Comparison of ENCODE assay signal across 8 cellular contexts in genomic region chr1:150234647-150235435, GRCh38. TPM values are rescaled to one million over a fixed set of nuclear protein-coding genes. Genes with fewer than 3 reads are reported as not detected.
A peak's percentile ranks its signal among the peaks of the same experiment; 100 is the strongest.
DNase-seq lines count a peak whose midpoint lies in the region; ATAC-seq and TF ChIP-seq lines count a peak whose summit lies in the region.

No MANE protein-coding gene starts in this region.

- peaks cover 19% of the 10 kb centered on the region for H3K4me1 Mint-ChIP-seq in osteocyte (ENCODE audit: unreplicated experiment)

- H3K36me3 ChIP-seq in SJSA1: peaks cover 31% of the 10 kb centered on the region
- no peaks in the 10 kb centered on the region for H3K36me3 ChIP-seq in thymus (ENCODE audit: control insufficient read depth, insufficient read depth)

- DNase-seq in DMS 273 treated with DMSO at 0.1 percent for 48 hours (lab: John Stamatoyannopoulos, UW) (peak; percentile 51), HuH-7.5 (ENCODE audit: low spot score) (peak; percentile 61), SJSA1 (ENCODE audit: low read depth in 1 of 2, low spot score in 2 of 2) (peak; percentile 81 to 82), glomerular visceral epithelial cell (ENCODE audit: extremely low spot score) (peak; percentile 83), osteocyte (ENCODE audit: extremely low spot score, unreplicated experiment) (peak; percentile 91)
- peak; percentile 91 for DNase-seq in activated naive CD4-positive, alpha-beta T cell treated with Interleukin-2 at 50 U/mL for 16 hours

- H3K36me3 Mint-ChIP-seq in osteocyte (ENCODE audit: unreplicated experiment): peaks cover 2% of the 10 kb centered on the region

- H3K9me3 Mint-ChIP-seq in osteocyte (ENCODE audit: unreplicated experiment): no peaks in the 10 kb centered on the region

- WGBS in thymus: under 1% methylated on average over 88 of the region's 88 CpGs

- H3K4me3 ChIP-seq in SJSA1 (peak overlapping the region; percentile 90), thymus (ENCODE audit: low read length) (peak overlapping the region; percentile 94)

- no peak overlapping the region for H3K4me3 Mint-ChIP-seq in osteocyte (ENCODE audit: unreplicated experiment)

- no peak for TF ChIP-seq CTCF in osteocyte (IDR thresholded peaks at IDR 0.05)

- no peaks in the 10 kb centered on the region for H3K27me3 Mint-ChIP-seq in osteocyte (ENCODE audit: unreplicated experiment)

- no peak overlapping the region for H3K27ac Mint-ChIP-seq in osteocyte (ENCODE audit: unreplicated experiment)

- ATAC-seq in GM21423 (IDR thresholded peaks at IDR 0.05; ENCODE audit: unreplicated experiment): peak; percentile 43

- peaks cover 13% of the 10 kb centered on the region for H3K4me1 ChIP-seq in SJSA1 (replicated peaks)
- H3K4me1 ChIP-seq in thymus (ENCODE audit: control insufficient read depth, insufficient read depth, low read length): peaks cover 6% of the 10 kb centered on the region

- H3K27me3 ChIP-seq in SJSA1 (replicated peaks): no peaks in the 10 kb centered on the region
- H3K27me3 ChIP-seq in thymus (ENCODE audit: control insufficient read depth, insufficient read depth): no peaks in the 10 kb centered on the region

- H3K9me3 ChIP-seq in SJSA1 (replicated peaks) (no peaks in the 10 kb centered on the region), thymus (ENCODE audit: control insufficient read depth) (no peaks in the 10 kb centered on the region)

- peak overlapping the region; percentile 72 for H3K27ac ChIP-seq in SJSA1
- peak overlapping the region; percentile 98 for H3K27ac ChIP-seq in thymus (ENCODE audit: low read depth)

RNA-seq across cellular contexts. Expression of gene ANP32E, which starts 1.1 kb away (rescaled TPM):
- total RNA-seq in SJSA1 (2014; rRNA removed; shearing (Covaris generic)): 95.3 and 103 TPM in 2 replicates
- 29.5 and 32.2 TPM in 2 replicates for total RNA-seq in osteocyte
- 44.5 TPM for polyA plus RNA-seq in thymus

RNA-seq across cellular contexts. Expression of gene CA14, which starts 22.7 kb away (rescaled TPM):
- not detected in 2 replicates for total RNA-seq in SJSA1 (2014; rRNA removed; shearing (Covaris generic))
- not detected in 2 replicates for total RNA-seq in osteocyte
- polyA plus RNA-seq in thymus: 0.14 TPM

RNA-seq across cellular contexts. Expression of gene APH1A, which starts 34.0 kb away (rescaled TPM):
- total RNA-seq in SJSA1 (2014; rRNA removed; shearing (Covaris generic)): 113 and 122 TPM in 2 replicates
- 138 and 147 TPM in 2 replicates for total RNA-seq in osteocyte
- polyA plus RNA-seq in thymus: 102 TPM

RNA-seq across cellular contexts. Expression of gene C1orf54, which starts 37.7 kb away (rescaled TPM):
- total RNA-seq in SJSA1 (2014; rRNA removed; shearing (Covaris generic)): 0.21 TPM in 1 of 2 replicates, not detected in the other
- total RNA-seq in osteocyte: 49.9 and 55.6 TPM in 2 replicates
- polyA plus RNA-seq in thymus: 65.6 TPM

RNA-seq across cellular contexts. Expression of gene CIART, which starts 47.5 kb away (rescaled TPM):
- total RNA-seq in SJSA1 (2014; rRNA removed; shearing (Covaris generic)): 5.9 and 6.1 TPM in 2 replicates
- total RNA-seq in osteocyte: 3.4 and 5.3 TPM in 2 replicates
- 3.1 TPM for polyA plus RNA-seq in thymus

Comparison
In these comparisons a context has a peak if more than half of its experiments do, and no peak if none do; other contexts are left out.
1. Peak in every context shown above with its lines: DNase-seq, ATAC-seq, H3K4me3 ChIP-seq and H3K27ac ChIP-seq.